ENCODE assay signal across 14 cellular contexts in genomic region chr21:41043008-41043407, GRCh38.
DNase-seq lines count a peak whose midpoint lies in the region; ATAC-seq, FAIRE-seq and TF ChIP-seq lines count a peak whose summit lies in the region.
"Had no signal": no experiment of that assay in that cellular context is flagged by ENCODE, and none has a peak within 500 bp of the region (broad histone marks: within the 10 kb centered on the region; RNA-seq: fewer than 3 reads in every experiment).

No MANE protein-coding gene starts in this region.

- no peaks in the 10 kb centered on the region for H3K36me3 ChIP-seq in HepG2 (replicated peaks in 1 of 2; ENCODE audit: control insufficient read depth in 1 of 2, insufficient read depth in 2 of 2, low read length in 2 of 2)
- H3K36me3 ChIP-seq: upper lobe of left lung had no signal

- no peak for TF ChIP-seq POLR2A in HepG2 (IDR thresholded peaks at IDR 0.05; ENCODE audit: insufficient read depth in 1 of 2, low read depth in 2 of 2, low read length in 2 of 2)

- H3K4me1 ChIP-seq in HepG2 (ENCODE audit: insufficient read depth, low read length): peaks cover 10% of the 10 kb centered on the region; the same call in 1 of the 2 replicates

- H3K27me3 ChIP-seq in HepG2 (ENCODE audit: control insufficient read depth in 1 of 2, insufficient read depth in 2 of 2, low read length in 2 of 2): 0 out of 5 replicates have a peak, but pooled peaks cover 0 to 2% of the 10 kb centered on the region in 2 experiments
- H3K27me3 ChIP-seq: upper lobe of left lung had no signal

- CTCF ChIA-PET in HepG2 (lab: Yijun Ruan, JAX; ENCODE audit: low intra/inter-chr PET ratio, low total read pairs): no interaction called here

- no peaks in the 10 kb centered on the region for H3K9me3 ChIP-seq in HepG2 (ENCODE audit: low read length)
- H3K9me3 ChIP-seq: upper lobe of left lung had no signal

- intact Hi-C loops in HepG2 (cut with micrococcal nuclease; ENCODE audit: unreplicated experiment): no loop called here

- H4K20me1 ChIP-seq in HepG2 (ENCODE audit: insufficient read depth, low read length): no peaks in the 10 kb centered on the region

- 9% methylated on average over 2 of the region's 2 CpGs for WGBS in HepG2 (ENCODE audit: low lambda C conversion rate)

- H3K4me2 ChIP-seq in HepG2 (ENCODE audit: low read depth, low read length): no peak overlapping the region

- TF ChIP-seq EP300 in HepG2 (IDR thresholded peaks at IDR 0.05; ENCODE audit: low read depth in 2 of 2, low read length in 2 of 2) (no peak), HepG2 (CRISPR knock-in tag; IDR thresholded peaks at IDR 0.05; ENCODE audit: borderline replicate concordance) (no peak)

- TF ChIP-seq CTCF in AG10803 (conservative IDR thresholded peaks at IDR 0.05; ENCODE audit: low read length): peak; percentile 36; the same call in 1 of the 2 replicates
- TF ChIP-seq CTCF in GM12873 (IDR thresholded peaks at IDR 0.05; ENCODE audit: insufficient read depth, low read depth, low read length, missing control alignments): peak; percentile 20
- no peak for TF ChIP-seq CTCF in HepG2 (CRISPR knock-in tag; IDR thresholded peaks at IDR 0.05)

- BruUV-seq in HepG2 (replicated peaks; lab: Mats Ljungman, UMichigan): no TSS peak

- ATAC-seq in HepG2: peak; percentile 52; the same call in 2 of the 3 replicates
- ATAC-seq: K562 had no signal

- POLR2A ChIA-PET in HepG2 (lab: Yijun Ruan, JAX): no interaction called here

- H3K27ac ChIP-seq in HepG2 (ENCODE audit: extremely low read length, insufficient read depth, low read length): no peak overlapping the region
- H3K27ac ChIP-seq: upper lobe of left lung had no signal

- H3K79me2 ChIP-seq in HepG2 (ENCODE audit: insufficient read depth, low read length): no peaks in the 10 kb centered on the region

- in situ Hi-C loops in HepG2 (cut with HindIII; ENCODE audit: extremely low pct_ligation_motif_present, low pct_unique_long_range_greater_than_20kb): no loop called here

- no peak overlapping the region for H3K9ac ChIP-seq in HepG2 (ENCODE audit: insufficient read depth, low read depth, low read length)

- H3K4me3 ChIP-seq in AG10803 (ENCODE audit: low read length) (no peak overlapping the region), HepG2 (replicated peaks in 1 of 3; ENCODE audit: insufficient read depth in 1 of 3, low read depth in 2 of 3, low read length in 3 of 3) (no peak overlapping the region)
- H3K4me3 ChIP-seq: K562, upper lobe of left lung had no signal

- TF ChIP-seq RAD21 in HepG2 (CRISPR knock-in tag; IDR thresholded peaks at IDR 0.05): no peak

- H2AFZ ChIP-seq in HepG2 (ENCODE audit: low read length): no peak overlapping the region

- DNase-seq in AG10803 (ENCODE audit: low read depth) (no peak), RPMI8226 (peak; percentile 21), HepG2 (ENCODE audit: low spot score) (no peak), EL (no peak), cortex of kidney (lab: John Stamatoyannopoulos, UW) (no peak)
- DNase-seq in effector CD8-positive, alpha-beta T cell (lab: John Stamatoyannopoulos, UW): no peak
- DNase-seq: caudate nucleus; CD4-positive, CD25-positive, alpha-beta regulatory T cell; GF-D8; glutamatergic neuron; NCI-H187 treated with DMSO at 0.1 percent for 48 hours; upper lobe of left lung had no signal

- FAIRE-seq in HepG2 (lab: Jason Lieb, UNC): no peak
- FAIRE-seq: K562 had no signal

TF ChIP-seq in HepG2, 621 proteins besides CTCF, POLR2A, EP300 and RAD21:
- TF ChIP-seq ZMYM4 (CRISPR knock-in tag; IDR thresholded peaks at IDR 0.05) (no peak), ZNF629 (CRISPR knock-in tag; conservative IDR thresholded peaks at IDR 0.05) (0 out of 2 replicates have a peak, but pooled peaks have one; percentile 2)
